In genomic region chr6:99905209-99906106, GRCh38 we compare ENCODE assay signal across 8 cellular contexts.
DNase-seq lines count a peak whose midpoint lies in the region; ATAC-seq, FAIRE-seq and TF ChIP-seq lines count a peak whose summit lies in the region.

No MANE protein-coding gene starts in this region.

- H3K4me1 ChIP-seq in lower lobe of right lung: no peaks in the 10 kb centered on the region

- H3K36me3 ChIP-seq in bronchial epithelial cell (ENCODE audit: control insufficient read depth, insufficient read depth, low read length): no peaks in the 10 kb centered on the region
- no peaks in the 10 kb centered on the region for H3K36me3 ChIP-seq in lower lobe of right lung

- H3K9me3 ChIP-seq in lower lobe of right lung: no peaks in the 10 kb centered on the region

- no peak for FAIRE-seq in bronchial epithelial cell (lab: Jason Lieb, UNC)

- intact Hi-C loops in lower lobe of right lung (cut with DNase I): no loop called here
- intact Hi-C loops in posterior cingulate gyrus (cut with DNase I): loop anchor here (5.0 kb wide), 1 partner anchor 38 kb away; no protein-coding TSS in a partner anchor

- H3K27ac ChIP-seq in lower lobe of right lung: no peak overlapping the region

- TF ChIP-seq CTCF in bronchial epithelial cell (IDR thresholded peaks at IDR 0.05; ENCODE audit: insufficient read depth, low read length, severe bottlenecking) (peak; percentile 65), lower lobe of right lung (IDR thresholded peaks at IDR 0.05) (peak; percentile 40)

- no peak overlapping the region for H3K4me3 ChIP-seq in bronchial epithelial cell (ENCODE audit: low read depth, low read length)
- H3K4me3 ChIP-seq in lower lobe of right lung: no peak overlapping the region

- peak; percentile 92 for ATAC-seq in GM21381 (IDR thresholded peaks at IDR 0.05; ENCODE audit: unreplicated experiment)
- ATAC-seq in HG03521 (IDR thresholded peaks at IDR 0.05; ENCODE audit: unreplicated experiment): peak; percentile 94
- peak; percentile 41 to 71 for ATAC-seq in lower lobe of right lung

- H3K27me3 ChIP-seq in bronchial epithelial cell (ENCODE audit: control insufficient read depth, insufficient read depth, low read length) (no peaks in the 10 kb centered on the region), lower lobe of right lung (ENCODE audit: low read depth) (no peaks in the 10 kb centered on the region)

- DNase-seq in EL: peak; percentile 69
- DNase-seq in NCI-H526 (lab: John Stamatoyannopoulos, UW): peak; percentile 88 to 92
- peak; percentile 63 for DNase-seq in bronchial epithelial cell (ENCODE audit: low read depth)
- DNase-seq in lower lobe of right lung: no peak
- DNase-seq in effector CD8-positive, alpha-beta T cell (lab: John Stamatoyannopoulos, UW): no peak
- DNase-seq in posterior cingulate gyrus: no peak

Comparison
In these comparisons a context has a peak if more than half of its experiments do, and no peak if none do; other contexts are left out.
1. DNase-seq: peak in EL (single experiment), NCI-H526 (2 of 2) and bronchial epithelial cell (single experiment); none in lower lobe of right lung (single experiment), effector CD8-positive, alpha-beta T cell (single experiment) and posterior cingulate gyrus (0 of 10).
2. Peak in every context shown above with its lines, with median percentiles within 50 percentile points of each other: ATAC-seq.